Comparison of ENCODE assay signal across 26 cellular contexts in the genomic region with DNA sequence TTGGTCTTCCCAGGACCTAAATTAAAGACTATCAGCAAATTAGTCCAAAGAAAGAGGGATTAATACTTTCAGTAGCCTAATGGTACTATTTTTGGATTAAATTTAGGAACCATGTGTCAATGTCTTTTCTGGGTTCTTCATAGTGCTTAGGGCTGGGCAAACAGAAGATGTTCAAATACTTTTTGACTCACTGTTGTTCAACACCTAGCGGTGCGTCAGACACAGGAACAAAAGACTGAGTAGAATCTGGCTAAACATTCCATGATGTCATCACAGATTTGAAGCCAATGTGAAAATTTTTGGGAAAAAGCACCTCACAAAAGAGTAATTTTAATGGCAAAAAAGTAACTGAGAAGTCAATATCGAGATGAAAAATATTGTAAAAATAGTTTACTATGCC.
DNase-seq lines count a peak whose midpoint lies in the region; FAIRE-seq and TF ChIP-seq lines count a peak whose summit lies in the region.
"Had no signal": no experiment of that assay in that cellular context is flagged by ENCODE, and none has a peak within 500 bp of the region (broad histone marks: within the 10 kb centered on the region; RNA-seq: fewer than 3 reads in every experiment).

No MANE protein-coding gene starts in this region.

- dilution Hi-C loops in keratinocyte (cut with MboI; ENCODE audit: extremely low pct_ligation_motif_present, low sequenced_read_pairs), result no loop called here

- H3K27me3 ChIP-seq in breast epithelium (no peaks in the 10 kb centered on the region), bronchial epithelial cell (ENCODE audit: control insufficient read depth, insufficient read depth, low read length) (no peaks in the 10 kb centered on the region), keratinocyte (ENCODE audit: control insufficient read depth, extremely low read depth, insufficient read depth, low read length) (no peaks in the 10 kb centered on the region)
- H3K27me3 ChIP-seq: BE2C; BLaER1 treated with 17β-estradiol and CSF1 and Interleukin-3, amounts not matched to agents 10 nM and 100 nM had no signal

- H3K4me1 ChIP-seq in breast epithelium, result no peaks in the 10 kb centered on the region
- no peaks in the 10 kb centered on the region for H3K4me1 ChIP-seq in keratinocyte (ENCODE audit: control insufficient read depth, extremely low read depth, insufficient read depth, low read length)
- H3K4me1 ChIP-seq: BLaER1 treated with 17β-estradiol and CSF1 and Interleukin-3, amounts not matched to agents 10 nM and 100 nM had no signal

- no peak overlapping the region for H3K27ac ChIP-seq in breast epithelium
- no peak overlapping the region for H3K27ac ChIP-seq in keratinocyte (ENCODE audit: control insufficient read depth, insufficient read depth, low read length)
- H3K27ac ChIP-seq: A549; BLaER1 treated with 17β-estradiol and CSF1 and Interleukin-3, amounts not matched to agents 10 nM and 100 nM had no signal

- no TSS peak for BruUV-seq in MCF 10A (replicated peaks; lab: Mats Ljungman, UMichigan)

- no peak overlapping the region for H3K27ac Mint-ChIP-seq in MCF 10A (ENCODE audit: low read depth, unreplicated experiment)
- H3K27ac Mint-ChIP-seq: CD14-positive monocyte; CD4-positive, alpha-beta T cell; CD8-positive, alpha-beta memory T cell; HFFc6 had no signal

- H3K4me3 Mint-ChIP-seq in MCF 10A (ENCODE audit: unreplicated experiment), result no peak overlapping the region
- H3K4me3 Mint-ChIP-seq: CD14-positive monocyte; CD4-positive, alpha-beta T cell; CD8-positive, alpha-beta memory T cell; HFFc6 had no signal

- no peak overlapping the region for H3K9ac ChIP-seq in keratinocyte (ENCODE audit: control insufficient read depth, extremely low read depth, insufficient read depth, low read length)
- H3K9ac ChIP-seq: BLaER1 treated with 17β-estradiol and CSF1 and Interleukin-3, amounts not matched to agents 10 nM and 100 nM had no signal

- no peak overlapping the region for H3K4me3 ChIP-seq in breast epithelium
- no peak overlapping the region for H3K4me3 ChIP-seq in bronchial epithelial cell (ENCODE audit: low read depth, low read length)
- H3K4me3 ChIP-seq in keratinocyte (ENCODE audit: control insufficient read depth in 2 of 3, extremely low read depth in 1 of 3, insufficient read depth in 2 of 3, low read depth in 1 of 3, low read length in 3 of 3), result no peak overlapping the region
- H3K4me3 ChIP-seq: A549; BLaER1 treated with 17β-estradiol and CSF1 and Interleukin-3, amounts not matched to agents 10 nM and 100 nM; HAP-1 had no signal

- intact Hi-C loops in MCF 10A (cut with micrococcal nuclease) (no loop called here), breast epithelium (cut with DNase I; ENCODE audit: low total_unique reads) (no loop called here)

- H3K9me3 ChIP-seq in breast epithelium (no peaks in the 10 kb centered on the region), keratinocyte (ENCODE audit: control insufficient read depth, low read depth, low read length) (no peaks in the 10 kb centered on the region)
- H3K9me3 ChIP-seq: A549; BE2C; BLaER1 treated with 17β-estradiol and CSF1 and Interleukin-3, amounts not matched to agents 10 nM and 100 nM; HAP-1 had no signal

- no peaks in the 10 kb centered on the region for H3K9me1 ChIP-seq in keratinocyte (ENCODE audit: control insufficient read depth, extremely low read depth, insufficient read depth, low read length)

- H4K20me1 ChIP-seq in keratinocyte (ENCODE audit: control insufficient read depth, extremely low read depth, insufficient read depth, low read length), result no peaks in the 10 kb centered on the region
- H4K20me1 ChIP-seq: BLaER1 treated with 17β-estradiol and CSF1 and Interleukin-3, amounts not matched to agents 10 nM and 100 nM had no signal

- H3K4me2 ChIP-seq in keratinocyte (ENCODE audit: control insufficient read depth, extremely low read depth, insufficient read depth, low read depth, low read length), result no peak overlapping the region
- H3K4me2 ChIP-seq: A549; BLaER1 treated with 17β-estradiol and CSF1 and Interleukin-3, amounts not matched to agents 10 nM and 100 nM had no signal

- no peak for TF ChIP-seq CTCF in MCF 10A (IDR thresholded peaks at IDR 0.05; ENCODE audit: unreplicated experiment)
- TF ChIP-seq CTCF in breast epithelium (IDR thresholded peaks at IDR 0.05), result no peak
- no peak for TF ChIP-seq CTCF in bronchial epithelial cell (IDR thresholded peaks at IDR 0.05; ENCODE audit: insufficient read depth, low read length, severe bottlenecking)
- no peak for TF ChIP-seq CTCF in keratinocyte (optimal IDR thresholded peaks at IDR 0.05 in 1 of 3, IDR thresholded peaks at IDR 0.05 in 1 of 3, conservative IDR thresholded peaks at IDR 0.05 in 1 of 3; ENCODE audit: extremely low read depth in 1 of 3, insufficient read depth in 2 of 3, low read length in 3 of 3)

- no peaks in the 10 kb centered on the region for H3K4me1 Mint-ChIP-seq in MCF 10A (ENCODE audit: insufficient read depth, unreplicated experiment)
- H3K4me1 Mint-ChIP-seq: CD14-positive monocyte; CD8-positive, alpha-beta memory T cell had no signal

- TF ChIP-seq POLR2A in breast epithelium (IDR thresholded peaks at IDR 0.05), result no peak

- H3K9me3 Mint-ChIP-seq in MCF 10A (ENCODE audit: unreplicated experiment), result no peaks in the 10 kb centered on the region
- H3K9me3 Mint-ChIP-seq: CD4-positive, alpha-beta T cell; CD8-positive, alpha-beta memory T cell had no signal

- H3K27me3 Mint-ChIP-seq in MCF 10A (ENCODE audit: insufficient read depth, unreplicated experiment), result no peaks in the 10 kb centered on the region
- H3K27me3 Mint-ChIP-seq: CD4-positive, alpha-beta T cell had no signal

- CTCF ChIA-PET in MCF 10A (lab: Yijun Ruan, JAX), result no interaction called here

- no peaks in the 10 kb centered on the region for H3K36me3 Mint-ChIP-seq in MCF 10A (ENCODE audit: insufficient read depth, unreplicated experiment)
- H3K36me3 Mint-ChIP-seq: CD14-positive monocyte; CD8-positive, alpha-beta memory T cell had no signal

- no peak for FAIRE-seq in bronchial epithelial cell (lab: Jason Lieb, UNC)
- peak; percentile 23 for FAIRE-seq in keratinocyte (lab: Jason Lieb, UNC)
- FAIRE-seq: A549, GM12891, GM18507, H54 had no signal

- POLR2A ChIA-PET in MCF 10A (lab: Yijun Ruan, JAX), result no interaction called here

- H3K79me2 ChIP-seq in keratinocyte (ENCODE audit: control insufficient read depth, insufficient read depth, low read length), result no peaks in the 10 kb centered on the region

- H2AFZ ChIP-seq in keratinocyte (ENCODE audit: control insufficient read depth, low read length), result no peak overlapping the region

- H3K36me3 ChIP-seq in breast epithelium (no peaks in the 10 kb centered on the region), bronchial epithelial cell (ENCODE audit: control insufficient read depth, insufficient read depth, low read length) (no peaks in the 10 kb centered on the region), keratinocyte (ENCODE audit: control insufficient read depth in 2 of 2, extremely low read depth in 1 of 2, insufficient read depth in 2 of 2, low read length in 2 of 2) (no peaks in the 10 kb centered on the region)
- H3K36me3 ChIP-seq: BE2C; BLaER1 treated with 17β-estradiol and CSF1 and Interleukin-3, amounts not matched to agents 10 nM and 100 nM; HAP-1 had no signal

- peak; percentile 33 for DNase-seq in MCF 10A (ENCODE audit: unreplicated experiment)
- DNase-seq in breast epithelium (ENCODE audit: low spot score in 2 of 2), result no peak
- peak; percentile 17 for DNase-seq in NCI-H69 (lab: John Stamatoyannopoulos, UW)
- DNase-seq in bronchial epithelial cell (ENCODE audit: low read depth), result peak; percentile 52
- DNase-seq in keratinocyte (ENCODE audit: low read depth, low spot score), result no peak
- no peak for DNase-seq in islet precursor cell
- DNase-seq in NCI-H446 (lab: John Stamatoyannopoulos, UW), result no peak
- no peak for DNase-seq in SHP77 treated with DMSO at 0.1 percent for 48 hours (lab: John Stamatoyannopoulos, UW)
- DNase-seq: 8988T; ACHN; AML-193; BE2C; CD4-positive, alpha-beta T cell; CD8-positive, alpha-beta memory T cell; DMS79; EL; GF-D8; GOT3; HFFc6 had no signal

Comparison
In these comparisons a context has a peak if more than half of its experiments do, and no peak if none do; other contexts are left out.
1. DNase-seq: peak in MCF 10A (single experiment), NCI-H69 (single experiment) and bronchial epithelial cell (single experiment); none in breast epithelium (0 of 2), keratinocyte (single experiment), islet precursor cell (single experiment), NCI-H446 (0 of 2) and SHP77 treated with DMSO at 0.1 percent for 48 hours (single experiment).